Comparison of ENCODE assay signal across 8 cellular contexts in genomic region chr4:105140684-105141490, GRCh38. TPM values are rescaled to one million over a fixed set of nuclear protein-coding genes. Genes with fewer than 3 reads are reported as not detected.
DNase-seq lines count a peak whose midpoint lies in the region; ATAC-seq, FAIRE-seq and TF ChIP-seq lines count a peak whose summit lies in the region.

No MANE protein-coding gene starts in this region.

- DNase-seq in NCI-H524 (lab: John Stamatoyannopoulos, UW) (peak; percentile 23 to 43), NCI-H524 treated with DMSO at 0.1 percent for 48 hours (lab: John Stamatoyannopoulos, UW) (no peak), LNCaP clone FGC (ENCODE audit: low read depth) (no peak), left ventricle myocardium superior (no peak), NCI-H1930 (lab: John Stamatoyannopoulos, UW) (no peak), HTR-8/SVneo (ENCODE audit: insufficient read length, low spot score) (no peak)
- peak; percentile 19 for DNase-seq in activated naive CD4-positive, alpha-beta T cell treated with anti-CD3 and anti-CD28 coated beads, Interleukin-2, amount 50 U/mL, for 16 hours
- peak; percentile 33 for DNase-seq in stimulated activated CD4-positive, alpha-beta T cell treated with anti-CD3 and anti-CD28 coated beads, Interleukin-15, amount 100 ng/mL, for 24 hours

- peak; percentile 76 for TF ChIP-seq CTCF in LNCaP clone FGC (IDR thresholded peaks at IDR 0.05; ENCODE audit: control insufficient read depth, extremely low read depth, insufficient read depth)

- no peak for FAIRE-seq in HTR-8/SVneo (lab: Jason Lieb, UNC)

- no peak overlapping the region for H3K4me3 ChIP-seq in LNCaP clone FGC (ENCODE audit: low read depth, low read length)

- ATAC-seq in left ventricle myocardium superior: peak; percentile 75

- intact Hi-C loops in left ventricle myocardium superior (cut with micrococcal nuclease): loop anchor here (2.0 to 10.0 kb wide), 2 partner anchors 114 to 330 kb away; no protein-coding TSS in a partner anchor

RNA-seq across cellular contexts. Expression of gene TET2, which starts 5.8 kb away (rescaled TPM):
- total RNA-seq in left ventricle myocardium superior: 15.4 TPM

Comparison
In these comparisons a context has a peak if more than half of its experiments do, and no peak if none do; other contexts are left out.
1. DNase-seq: peak in NCI-H524 (2 of 2), activated naive CD4-positive, alpha-beta T cell treated with anti-CD3 and anti-CD28 coated beads, Interleukin-2, amount 50 U/mL, for 16 hours (single experiment) and stimulated activated CD4-positive, alpha-beta T cell treated with anti-CD3 and anti-CD28 coated beads, Interleukin-15, amount 100 ng/mL, for 24 hours (single experiment); none in NCI-H524 treated with DMSO at 0.1 percent for 48 hours (single experiment), LNCaP clone FGC (single experiment), left ventricle myocardium superior (single experiment), NCI-H1930 (0 of 2) and HTR-8/SVneo (single experiment).